ENCODE assay signal across 18 cellular contexts in the genomic region with DNA sequence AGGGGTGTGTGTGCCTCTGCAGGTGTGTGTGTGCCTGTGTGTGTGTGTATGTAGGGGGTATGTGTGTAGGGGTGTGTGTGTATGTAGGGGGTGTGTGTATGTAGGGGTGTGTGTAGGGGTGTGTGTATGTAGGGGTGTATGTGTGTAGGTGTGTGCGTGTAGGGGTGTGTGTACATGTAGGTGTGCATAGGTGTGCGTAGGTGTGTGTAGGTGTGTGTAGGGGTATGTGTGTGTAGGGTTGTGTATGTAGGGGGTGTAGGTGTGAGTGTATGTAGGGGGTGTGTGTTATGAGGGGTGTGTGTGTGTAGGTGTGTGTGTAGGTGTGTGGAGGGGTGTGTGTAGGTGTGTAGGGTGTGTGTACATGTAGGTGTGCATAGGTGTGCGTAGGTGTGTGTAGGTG. TPM values are rescaled to one million over a fixed set of nuclear protein-coding genes. Genes with fewer than 3 reads are reported as not detected.
DNase-seq lines count a peak whose midpoint lies in the region; ATAC-seq, FAIRE-seq and TF ChIP-seq lines count a peak whose summit lies in the region.
"Had no signal": no experiment of that assay in that cellular context is flagged by ENCODE, and none has a peak within 500 bp of the region (broad histone marks: within the 10 kb centered on the region; RNA-seq: fewer than 3 reads in every experiment).

No MANE protein-coding gene starts in this region.

- H3K36me3 ChIP-seq in HEK293 (ENCODE audit: control insufficient read depth in 2 of 2, insufficient read depth in 1 of 2, low read length in 2 of 2) (no peaks in the 10 kb centered on the region), neural progenitor cell (no peaks in the 10 kb centered on the region)
- H3K36me3 ChIP-seq: BE2C had no signal

- H4K20me1 ChIP-seq in neural progenitor cell (ENCODE audit: low read depth), result no peaks in the 10 kb centered on the region

- no peak overlapping the region for H3K27ac Mint-ChIP-seq in neural progenitor cell

- DNase-seq in GM12892 (ENCODE audit: insufficient read length), result no peak
- no peak for DNase-seq in neural progenitor cell (ENCODE audit: low spot score)
- no peak for DNase-seq in urothelium cell line (ENCODE audit: low spot score)
- no peak for DNase-seq in NCI-H2227 treated with DMSO at 0.1 percent for 48 hours (lab: John Stamatoyannopoulos, UW)
- DNase-seq: BE2C; CD4-positive, alpha-beta memory T cell; DMS79 treated with DMSO at 0.1 percent for 48 hours; EL; GM23248; H9 had no signal

- CTCF ChIA-PET in HEK293 (lab: Yijun Ruan, JAX), result no interaction called here

- TF ChIP-seq POLR2A in GM12892 (IDR thresholded peaks at IDR 0.05; ENCODE audit: low read depth, low read length), result no peak

- H3K4me2 ChIP-seq in neural progenitor cell, result no peak overlapping the region
- H3K4me2 ChIP-seq: A549 had no signal

- ATAC-seq in HG02642 (IDR thresholded peaks at IDR 0.05; ENCODE audit: poor library complexity, unreplicated experiment), result no peak
- ATAC-seq: A549, K562 had no signal

- H3F3A ChIP-seq in neural progenitor cell (ENCODE audit: low read depth), result no peaks in the 10 kb centered on the region

- no peaks in the 10 kb centered on the region for H3K27me3 ChIP-seq in neural progenitor cell
- H3K27me3 ChIP-seq: BE2C had no signal

- H3K4me1 ChIP-seq in HEK293 (ENCODE audit: control insufficient read depth, insufficient read depth, low read length), result no peaks in the 10 kb centered on the region
- no peaks in the 10 kb centered on the region for H3K4me1 ChIP-seq in neural progenitor cell
- H3K4me1 ChIP-seq: A549, BE2C had no signal

- peak; percentile 38 for FAIRE-seq in GM12892 (lab: Jason Lieb, UNC)
- peak; percentile 100 for FAIRE-seq in urothelium cell line (lab: Jason Lieb, UNC)
- FAIRE-seq: A549, G401.6, GM19239 had no signal

- no peak overlapping the region for H3K9ac ChIP-seq in neural progenitor cell
- H3K9ac ChIP-seq: GM23248 had no signal

- H3K4me1 Mint-ChIP-seq in neural progenitor cell, result no peaks in the 10 kb centered on the region

- no peaks in the 10 kb centered on the region for H3K79me2 ChIP-seq in neural progenitor cell (ENCODE audit: low read depth)

- no peaks in the 10 kb centered on the region for H3K9me3 ChIP-seq in HEK293 (ENCODE audit: control insufficient read depth, insufficient read depth, low read depth, low read length)
- H3K9me3 ChIP-seq in neural progenitor cell (ENCODE audit: low read depth), result no peaks in the 10 kb centered on the region
- H3K9me3 ChIP-seq: A549, BE2C had no signal

- H3K27me3 Mint-ChIP-seq in neural progenitor cell (ENCODE audit: insufficient read depth, low read depth), result peaks cover 5% of the 10 kb centered on the region
- H3K27me3 Mint-ChIP-seq: CD4-positive, alpha-beta memory T cell had no signal

- H3K27ac ChIP-seq in HEK293 (ENCODE audit: extremely low read depth, low read depth, low read length) (no peak overlapping the region), neural progenitor cell (no peak overlapping the region)
- H3K27ac ChIP-seq: A549, C4-2B, GM23248, HL-60 had no signal

- no peak overlapping the region for H2AFZ ChIP-seq in neural progenitor cell (replicated peaks)
- H2AFZ ChIP-seq: GM23248 had no signal

- no peaks in the 10 kb centered on the region for H3K36me3 Mint-ChIP-seq in neural progenitor cell
- H3K36me3 Mint-ChIP-seq: CD4-positive, alpha-beta memory T cell had no signal

- no peak overlapping the region for H3K4me3 ChIP-seq in HEK293 (ENCODE audit: low read depth, low read length)
- no peak overlapping the region for H3K4me3 ChIP-seq in neural progenitor cell
- H3K4me3 ChIP-seq: A549, GM23248, K562 had no signal

- peaks cover 3% of the 10 kb centered on the region for H3K9me3 Mint-ChIP-seq in neural progenitor cell
- H3K9me3 Mint-ChIP-seq: CD4-positive, alpha-beta memory T cell had no signal

- H3K4me3 Mint-ChIP-seq in neural progenitor cell, result peak overlapping the region; percentile 13
- H3K4me3 Mint-ChIP-seq: H9 had no signal

- no peak for TF ChIP-seq CTCF in HEK293 (tag by site-specific recombination; IDR thresholded peaks at IDR 0.05)
- TF ChIP-seq CTCF in neural progenitor cell (IDR thresholded peaks at IDR 0.05), result no peak

- POLR2A ChIA-PET in HEK293 (lab: Yijun Ruan, JAX), result no interaction called here

TF ChIP-seq in HEK293, 187 proteins besides CTCF, POLR2A, EP300 and RAD21:
- TF ChIP-seq SP3 (tag by site-specific recombination; IDR thresholded peaks at IDR 0.05) (no peak), ZNF302 (tag by site-specific recombination; IDR thresholded peaks at IDR 0.05; ENCODE audit: low read depth) (no peak), ZIC2 (tag by site-specific recombination; IDR thresholded peaks at IDR 0.05) (no peak), ZFHX2 (tag by site-specific recombination; conservative IDR thresholded peaks at IDR 0.05) (peak; percentile 71), ZBTB8A (tag by site-specific recombination; IDR thresholded peaks at IDR 0.05) (no peak), EGR2 (tag by site-specific recombination; IDR thresholded peaks at IDR 0.05; ENCODE audit: low read depth) (peak; percentile 71), ZNF549 (tag by site-specific recombination; IDR thresholded peaks at IDR 0.05) (no peak), ZNF19 (tag by site-specific recombination; IDR thresholded peaks at IDR 0.05; ENCODE audit: low read depth) (no peak)

RNA-seq across cellular contexts. Expression of a gene that starts 48.6 kb away (rescaled TPM):
- 51.5 TPM for polyA plus RNA-seq in GM12892 (2012; ENCODE audit: missing spikeins)
- total RNA-seq in neural progenitor cell (ENCODE audit: low replicate concordance), result 31.1 and 50.3 TPM in 2 replicates

RNA-seq across cellular contexts. Expression of a gene that starts 51.6 kb away (rescaled TPM):
- 0.17 TPM for polyA plus RNA-seq in GM12892 (2012; ENCODE audit: missing spikeins)
- 2.2 and 13.6 TPM in 2 replicates for total RNA-seq in neural progenitor cell (ENCODE audit: low replicate concordance)
- polyA plus RNA-seq: CD4-positive, alpha-beta memory T cell had no signal
